Comparison of ENCODE assay signal across 15 cellular contexts in genomic region chr9:128901379-128901778, GRCh38. TPM values are rescaled to one million over a fixed set of nuclear protein-coding genes. Genes with fewer than 3 reads are reported as not detected.
DNase-seq lines count a peak whose midpoint lies in the region; ATAC-seq and TF ChIP-seq lines count a peak whose summit lies in the region.
"Had no signal": no experiment of that assay in that cellular context is flagged by ENCODE, and none has a peak within 500 bp of the region (broad histone marks: within the 10 kb centered on the region; RNA-seq: fewer than 3 reads in every experiment).

No MANE protein-coding gene starts in this region.

- DNase-seq in heart right ventricle (no peak), left cardiac atrium (no peak), lower lobe of right lung (no peak), NCI-H2107 treated with DMSO at 0.1 percent for 48 hours (lab: John Stamatoyannopoulos, UW; ENCODE audit: unreplicated experiment) (no peak)
- DNase-seq: activated CD4-positive, alpha-beta T cell treated with anti-CD3 and anti-CD28 coated beads, Interleukin-2, amount 50 U/mL, for 1 hour; activated naive CD4-positive, alpha-beta T cell treated with anti-CD3 and anti-CD28 coated beads for 36 hours; DMS79; hippocampal formation; occipital lobe had no signal

- H3K36me3 Mint-ChIP-seq in activated T-helper 17 cell treated with anti-CD3 and anti-CD28 coated beads, Interleukin-2, amount 50 U/mL, for 72 hours (ENCODE audit: low read depth), result peaks cover 21% of the 10 kb centered on the region

- TF ChIP-seq CTCF in heart right ventricle (IDR thresholded peaks at IDR 0.05) (no peak), lower lobe of right lung (IDR thresholded peaks at IDR 0.05) (no peak)

- 91 to 97% methylated on average over 7 of the region's 7 CpGs for WGBS in heart right ventricle, 2 donors
- WGBS in urinary bladder, result 87% methylated on average over 7 of the region's 7 CpGs

- peaks cover 29% of the 10 kb centered on the region for H3K4me1 Mint-ChIP-seq in activated T-helper 17 cell treated with anti-CD3 and anti-CD28 coated beads, Interleukin-2, amount 50 U/mL, for 72 hours

- H3K4me3 ChIP-seq in heart right ventricle, result no peak overlapping the region
- H3K4me3 ChIP-seq in lower lobe of right lung, result no peak overlapping the region
- H3K4me3 ChIP-seq in urinary bladder (ENCODE audit: low read depth, low read length), result no peak overlapping the region
- H3K4me3 ChIP-seq: cardiac muscle cell had no signal

- peak overlapping the region; percentile 88 for H3K27ac Mint-ChIP-seq in activated T-helper 17 cell treated with anti-CD3 and anti-CD28 coated beads, Interleukin-2, amount 50 U/mL, for 72 hours

- H3K4me1 ChIP-seq in heart right ventricle (peaks cover 15 to 58% (median 52%) of the 10 kb centered on the region in 9 donors), lower lobe of right lung (peaks cover 56% of the 10 kb centered on the region), urinary bladder (ENCODE audit: insufficient read depth) (no peaks in the 10 kb centered on the region)

- intact Hi-C loops in heart right ventricle (cut with DNase I) (no loop called here), left cardiac atrium (cut with DNase I) (no loop called here), lower lobe of right lung (cut with DNase I) (no loop called here)

- no peaks in the 10 kb centered on the region for H3K27me3 ChIP-seq in heart right ventricle
- H3K27me3 ChIP-seq in lower lobe of right lung (ENCODE audit: low read depth), result no peaks in the 10 kb centered on the region
- H3K27me3 ChIP-seq: cardiac muscle cell had no signal

- H3K27ac ChIP-seq in heart right ventricle, result peak overlapping the region; percentile 58 to 86 (median 71)
- peak overlapping the region; percentile 75 for H3K27ac ChIP-seq in lower lobe of right lung
- peak overlapping the region; percentile 64 for H3K27ac ChIP-seq in urinary bladder (ENCODE audit: low read depth)
- H3K27ac ChIP-seq: cardiac muscle cell had no signal

- no peaks in the 10 kb centered on the region for H3K9me3 Mint-ChIP-seq in activated T-helper 17 cell treated with anti-CD3 and anti-CD28 coated beads, Interleukin-2, amount 50 U/mL, for 72 hours
- H3K9me3 Mint-ChIP-seq: activated naive CD4-positive, alpha-beta T cell treated with anti-CD3 and anti-CD28 coated beads for 36 hours had no signal

- H3K27me3 Mint-ChIP-seq in activated T-helper 17 cell treated with anti-CD3 and anti-CD28 coated beads, Interleukin-2, amount 50 U/mL, for 72 hours, result no peaks in the 10 kb centered on the region

- peak overlapping the region; percentile 76 for H3K4me3 Mint-ChIP-seq in activated T-helper 17 cell treated with anti-CD3 and anti-CD28 coated beads, Interleukin-2, amount 50 U/mL, for 72 hours

- H3K36me3 ChIP-seq in heart right ventricle (peaks cover 0 to 52% (median 13%) of the 10 kb centered on the region in 9 donors), lower lobe of right lung (peaks cover 29% of the 10 kb centered on the region), urinary bladder (ENCODE audit: insufficient read depth) (no peaks in the 10 kb centered on the region)
- H3K36me3 ChIP-seq: cardiac muscle cell had no signal

- no peaks in the 10 kb centered on the region for H3K9me3 ChIP-seq in heart right ventricle
- no peaks in the 10 kb centered on the region for H3K9me3 ChIP-seq in lower lobe of right lung

- ATAC-seq in heart right ventricle (no peak), left cardiac atrium (no peak), lower lobe of right lung (no peak), SK-N-SH treated with all-trans-retinoic acid at 6 μM for 48 hours (no peak), HG03039 (IDR thresholded peaks at IDR 0.05; ENCODE audit: unreplicated experiment) (no peak)
- ATAC-seq in activated T-helper 17 cell treated with anti-CD3 and anti-CD28 coated beads, Interleukin-2, amount 50 U/mL, for 72 hours (replicated peaks), result no peak

TF ChIP-seq in SK-N-SH treated with all-trans-retinoic acid at 6 μM for 48 hours, 23 proteins besides CTCF, POLR2A, EP300 and RAD21 (continues in another document):
- TF ChIP-seq ZC3H10 (CRISPR knock-in tag; IDR thresholded peaks at IDR 0.05) (no peak), TCF4 (CRISPR knock-in tag; IDR thresholded peaks at IDR 0.05; ENCODE audit: borderline replicate concordance) (no peak), BACH2 (CRISPR knock-in tag; IDR thresholded peaks at IDR 0.05; ENCODE audit: borderline replicate concordance) (no peak), SNAI2 (CRISPR knock-in tag; IDR thresholded peaks at IDR 0.05) (no peak), ZNF565 (CRISPR knock-in tag; conservative IDR thresholded peaks at IDR 0.05; ENCODE audit: low read depth) (no peak), ARNTL (CRISPR knock-in tag; IDR thresholded peaks at IDR 0.05; ENCODE audit: borderline replicate concordance, low read depth) (no peak), CREB5 (CRISPR knock-in tag; IDR thresholded peaks at IDR 0.05; ENCODE audit: low read depth) (no peak), GLIS3 (CRISPR knock-in tag; IDR thresholded peaks at IDR 0.05) (no peak), ISL1 (CRISPR knock-in tag; IDR thresholded peaks at IDR 0.05) (no peak), PPARA (CRISPR knock-in tag; IDR thresholded peaks at IDR 0.05; ENCODE audit: borderline replicate concordance) (no peak), ZNF8 (CRISPR knock-in tag; IDR thresholded peaks at IDR 0.05) (no peak), ZNF70 (CRISPR knock-in tag; IDR thresholded peaks at IDR 0.05) (no peak), OSR1 (CRISPR knock-in tag; IDR thresholded peaks at IDR 0.05) (no peak), PATZ1 (CRISPR knock-in tag; IDR thresholded peaks at IDR 0.05; ENCODE audit: borderline replicate concordance) (no peak)

RNA-seq across cellular contexts. Expression of gene PHYHD1, which starts 19.4 kb away (rescaled TPM):
- 10 to 100 TPM; 14.7 to 38.9 (median 21.8) TPM for total RNA-seq in heart right ventricle
- polyA plus RNA-seq in heart right ventricle, result 10 to 100 TPM; 26.3 to 49.2 TPM
- 10 to 100 TPM; 21.4 to 28.2 TPM for total RNA-seq in left cardiac atrium
- under 1 TPM in 1 of 2 donors, not detected in 1; 0.77 TPM for total RNA-seq in activated T-helper 17 cell treated with anti-CD3 and anti-CD28 coated beads, Interleukin-2, amount 50 U/mL, for 72 hours
- 39.8 TPM for total RNA-seq in lower lobe of right lung
- total RNA-seq in urinary bladder, result 16.8 TPM
- polyA plus RNA-seq in urinary bladder, result 34.8 TPM
- total RNA-seq: HT-29 had no signal

RNA-seq across cellular contexts. Expression of gene LRRC8A, which starts 19.4 kb away (rescaled TPM):
- total RNA-seq in heart right ventricle, result 10 to 100 TPM; 15.2 to 45.1 (median 19.6) TPM
- 10 to 100 TPM; 13.2 to 41.7 TPM for polyA plus RNA-seq in heart right ventricle
- 10 to 100 TPM; 23.7 to 47.8 TPM for total RNA-seq in left cardiac atrium
- 10 to 100 TPM; 19.3 to 24.5 TPM for total RNA-seq in activated T-helper 17 cell treated with anti-CD3 and anti-CD28 coated beads, Interleukin-2, amount 50 U/mL, for 72 hours
- 45.5 TPM for total RNA-seq in lower lobe of right lung
- total RNA-seq in urinary bladder, result 17.1 TPM
- polyA plus RNA-seq in urinary bladder, result 62.3 TPM

RNA-seq across cellular contexts. Expression of gene KYAT1, which starts 19.6 kb away (rescaled TPM):
- total RNA-seq in heart right ventricle (10 to 100 TPM in 7 of 10 donors, 1 to 10 TPM in 3; 8.9 to 20.3 (median 11.1) TPM), left cardiac atrium (10 to 100 TPM; 10.4 to 10.8 TPM), lower lobe of right lung (7.1 TPM), urinary bladder (5.4 TPM)
- polyA plus RNA-seq in heart right ventricle (10 to 100 TPM; 10.9 to 12.7 TPM), urinary bladder (7.8 TPM)
- total RNA-seq in activated T-helper 17 cell treated with anti-CD3 and anti-CD28 coated beads, Interleukin-2, amount 50 U/mL, for 72 hours, result 10 to 100 TPM; 20.1 to 29.6 TPM

RNA-seq across cellular contexts. Expression of gene DOLK, which starts 46.0 kb away (rescaled TPM):
- 10 to 100 TPM in 3 of 10 donors, 1 to 10 TPM in 7; 6.0 to 12.0 (median 8.8) TPM for total RNA-seq in heart right ventricle
- 10 to 100 TPM in 1 of 2 donors, 1 to 10 TPM in 1; 5.0 to 14.2 TPM for polyA plus RNA-seq in heart right ventricle
- total RNA-seq in left cardiac atrium, result 10 to 100 TPM in 1 of 2 donors, 1 to 10 TPM in 1; 9.3 to 11.3 TPM
- 1 to 10 TPM; 5.3 to 8.5 TPM for total RNA-seq in activated T-helper 17 cell treated with anti-CD3 and anti-CD28 coated beads, Interleukin-2, amount 50 U/mL, for 72 hours
- total RNA-seq in lower lobe of right lung, result 14.4 TPM
- total RNA-seq in urinary bladder, result 11.3 TPM
- polyA plus RNA-seq in urinary bladder, result 16.4 TPM

RNA-seq across cellular contexts. Expression of gene NUP188, which starts 46.1 kb away (rescaled TPM):
- 10 to 100 TPM; 16.1 to 27.3 (median 20.6) TPM for total RNA-seq in heart right ventricle
- polyA plus RNA-seq in heart right ventricle, result 10 to 100 TPM; 12.7 to 20.6 TPM
- 10 to 100 TPM; 14.8 to 30.0 TPM for total RNA-seq in left cardiac atrium
- 100 to 1,000 TPM; 110 to 115 TPM for total RNA-seq in activated T-helper 17 cell treated with anti-CD3 and anti-CD28 coated beads, Interleukin-2, amount 50 U/mL, for 72 hours
- 42.4 TPM for total RNA-seq in lower lobe of right lung
- total RNA-seq in urinary bladder, result 43.1 TPM
- 20.3 TPM for polyA plus RNA-seq in urinary bladder

Comparison
In these comparisons a context has a peak if more than half of its experiments do, and no peak if none do; other contexts are left out.
1. RNA of gene PHYHD1, which starts 19.4 kb away (total RNA-seq): 39.8 TPM in lower lobe of right lung (single experiment), 21.4 to 28.2 TPM in left cardiac atrium, 14.7 to 38.9 TPM in heart right ventricle and 16.8 TPM in urinary bladder (single experiment); 0.77 TPM in activated T-helper 17 cell treated with anti-CD3 and anti-CD28 coated beads, Interleukin-2, amount 50 U/mL, for 72 hours; every median in the first group is over 4 times any median in the second.
2. Peak in every context shown above with its lines, with median percentiles within 50 percentile points of each other: H3K27ac ChIP-seq.